In genomic region chr5:138849439-138849838, GRCh38 we compare ENCODE assay signal across 1 cellular context.
TF ChIP-seq lines count a peak whose summit lies in the region.

No MANE protein-coding gene starts in this region.

TF ChIP-seq in GM23338, 12 proteins besides CTCF, POLR2A, EP300 and RAD21 (continued from another document):
- TF ChIP-seq, protein P1, sequence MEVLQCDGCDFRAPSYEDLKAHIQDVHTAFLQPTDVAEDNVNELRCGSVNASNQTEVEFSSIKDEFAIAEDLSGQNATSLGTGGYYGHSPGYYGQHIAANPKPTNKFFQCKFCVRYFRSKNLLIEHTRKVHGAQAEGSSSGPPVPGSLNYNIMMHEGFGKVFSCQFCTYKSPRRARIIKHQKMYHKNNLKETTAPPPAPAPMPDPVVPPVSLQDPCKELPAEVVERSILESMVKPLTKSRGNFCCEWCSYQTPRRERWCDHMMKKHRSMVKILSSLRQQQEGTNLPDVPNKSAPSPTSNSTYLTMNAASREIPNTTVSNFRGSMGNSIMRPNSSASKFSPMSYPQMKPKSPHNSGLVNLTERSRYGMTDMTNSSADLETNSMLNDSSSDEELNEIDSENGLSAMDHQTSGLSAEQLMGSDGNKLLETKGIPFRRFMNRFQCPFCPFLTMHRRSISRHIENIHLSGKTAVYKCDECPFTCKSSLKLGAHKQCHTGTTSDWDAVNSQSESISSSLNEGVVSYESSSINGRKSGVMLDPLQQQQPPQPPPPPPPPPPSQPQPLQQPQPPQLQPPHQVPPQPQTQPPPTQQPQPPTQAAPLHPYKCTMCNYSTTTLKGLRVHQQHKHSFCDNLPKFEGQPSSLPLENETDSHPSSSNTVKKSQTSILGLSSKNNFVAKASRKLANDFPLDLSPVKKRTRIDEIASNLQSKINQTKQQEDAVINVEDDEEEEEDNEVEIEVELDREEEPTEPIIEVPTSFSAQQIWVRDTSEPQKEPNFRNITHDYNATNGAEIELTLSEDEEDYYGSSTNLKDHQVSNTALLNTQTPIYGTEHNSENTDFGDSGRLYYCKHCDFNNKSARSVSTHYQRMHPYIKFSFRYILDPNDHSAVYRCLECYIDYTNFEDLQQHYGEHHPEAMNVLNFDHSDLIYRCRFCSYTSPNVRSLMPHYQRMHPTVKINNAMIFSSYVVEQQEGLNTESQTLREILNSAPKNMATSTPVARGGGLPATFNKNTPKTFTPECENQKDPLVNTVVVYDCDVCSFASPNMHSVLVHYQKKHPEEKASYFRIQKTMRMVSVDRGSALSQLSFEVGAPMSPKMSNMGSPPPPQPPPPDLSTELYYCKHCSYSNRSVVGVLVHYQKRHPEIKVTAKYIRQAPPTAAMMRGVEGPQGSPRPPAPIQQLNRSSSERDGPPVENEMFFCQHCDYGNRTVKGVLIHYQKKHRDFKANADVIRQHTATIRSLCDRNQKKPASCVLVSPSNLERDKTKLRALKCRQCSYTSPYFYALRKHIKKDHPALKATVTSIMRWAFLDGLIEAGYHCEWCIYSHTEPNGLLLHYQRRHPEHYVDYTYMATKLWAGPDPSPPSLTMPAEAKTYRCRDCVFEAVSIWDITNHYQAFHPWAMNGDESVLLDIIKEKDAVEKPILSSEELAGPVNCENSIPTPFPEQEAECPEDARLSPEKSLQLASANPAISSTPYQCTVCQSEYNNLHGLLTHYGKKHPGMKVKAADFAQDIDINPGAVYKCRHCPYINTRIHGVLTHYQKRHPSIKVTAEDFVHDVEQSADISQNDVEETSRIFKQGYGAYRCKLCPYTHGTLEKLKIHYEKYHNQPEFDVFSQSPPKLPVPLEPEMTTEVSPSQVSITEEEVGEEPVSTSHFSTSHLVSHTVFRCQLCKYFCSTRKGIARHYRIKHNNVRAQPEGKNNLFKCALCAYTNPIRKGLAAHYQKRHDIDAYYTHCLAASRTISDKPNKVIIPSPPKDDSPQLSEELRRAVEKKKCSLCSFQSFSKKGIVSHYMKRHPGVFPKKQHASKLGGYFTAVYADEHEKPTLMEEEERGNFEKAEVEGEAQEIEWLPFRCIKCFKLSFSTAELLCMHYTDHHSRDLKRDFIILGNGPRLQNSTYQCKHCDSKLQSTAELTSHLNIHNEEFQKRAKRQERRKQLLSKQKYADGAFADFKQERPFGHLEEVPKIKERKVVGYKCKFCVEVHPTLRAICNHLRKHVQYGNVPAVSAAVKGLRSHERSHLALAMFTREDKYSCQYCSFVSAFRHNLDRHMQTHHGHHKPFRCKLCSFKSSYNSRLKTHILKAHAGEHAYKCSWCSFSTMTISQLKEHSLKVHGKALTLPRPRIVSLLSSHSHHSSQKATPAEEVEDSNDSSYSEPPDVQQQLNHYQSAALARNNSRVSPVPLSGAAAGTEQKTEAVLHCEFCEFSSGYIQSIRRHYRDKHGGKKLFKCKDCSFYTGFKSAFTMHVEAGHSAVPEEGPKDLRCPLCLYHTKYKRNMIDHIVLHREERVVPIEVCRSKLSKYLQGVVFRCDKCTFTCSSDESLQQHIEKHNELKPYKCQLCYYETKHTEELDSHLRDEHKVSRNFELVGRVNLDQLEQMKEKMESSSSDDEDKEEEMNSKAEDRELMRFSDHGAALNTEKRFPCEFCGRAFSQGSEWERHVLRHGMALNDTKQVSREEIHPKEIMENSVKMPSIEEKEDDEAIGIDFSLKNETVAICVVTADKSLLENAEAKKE (CRISPR knock-in tag; IDR thresholded peaks at IDR 0.05) = no peak
- TF ChIP-seq POLR2AphosphoS5 (IDR thresholded peaks at IDR 0.05; ENCODE audit: low read depth) = no peak
